Comparison of ENCODE assay signal across 8 cellular contexts in the genomic region with DNA sequence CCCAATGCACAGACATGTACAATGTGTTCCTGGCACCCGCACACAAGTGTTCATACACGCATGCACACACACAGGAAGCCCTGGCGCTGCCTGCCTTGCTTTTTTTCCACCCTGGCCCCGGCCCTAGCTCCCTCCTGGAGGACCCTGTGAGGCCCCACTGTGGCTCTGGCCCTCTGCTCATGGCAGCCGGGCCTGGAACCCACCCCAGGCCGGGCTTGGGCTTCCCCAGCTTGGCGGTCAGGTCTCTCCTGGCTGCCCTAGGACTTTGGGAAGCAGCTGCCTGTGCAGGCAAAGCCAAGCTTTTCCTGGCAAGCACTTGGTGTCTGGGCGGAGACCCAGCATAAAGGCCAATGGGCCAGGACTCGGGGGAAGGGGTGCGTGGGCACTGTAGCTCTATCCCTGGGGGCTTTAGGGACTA. TPM values are rescaled to one million over a fixed set of nuclear protein-coding genes. Genes with fewer than 3 reads are reported as not detected.
DNase-seq lines count a peak whose midpoint lies in the region; ATAC-seq, FAIRE-seq and TF ChIP-seq lines count a peak whose summit lies in the region.

No MANE protein-coding gene starts in this region.

- H3K4me2 ChIP-seq in endothelial cell of umbilical vein (ENCODE audit: insufficient read depth, low read length), result no peak overlapping the region

- H3K36me3 Mint-ChIP-seq in nephron (ENCODE audit: low read depth), result no peaks in the 10 kb centered on the region

- no peak for TF ChIP-seq CTCF in AG10803 (conservative IDR thresholded peaks at IDR 0.05; ENCODE audit: low read length)
- TF ChIP-seq CTCF in endothelial cell of umbilical vein (IDR thresholded peaks at IDR 0.05; ENCODE audit: extremely low read depth in 1 of 2, insufficient read depth in 1 of 2, low read depth in 1 of 2, low read length in 2 of 2), result no peak
- TF ChIP-seq CTCF in nephron (IDR thresholded peaks at IDR 0.05; ENCODE audit: unreplicated experiment in 3 of 3), result no peak

- no peak for TF ChIP-seq POLR2A in endothelial cell of umbilical vein (IDR thresholded peaks at IDR 0.05; ENCODE audit: low read depth, low read length)

- ATAC-seq in GM18519 (IDR thresholded peaks at IDR 0.05; ENCODE audit: low FRiP score, unreplicated experiment), result no peak
- no peak for ATAC-seq in GM19395 (IDR thresholded peaks at IDR 0.05; ENCODE audit: unreplicated experiment)
- ATAC-seq in GM21528 (IDR thresholded peaks at IDR 0.05; ENCODE audit: low FRiP score, unreplicated experiment), result no peak

- H3K9ac ChIP-seq in endothelial cell of umbilical vein (replicated peaks; ENCODE audit: extremely low read depth, insufficient read depth, low read length), result no peak overlapping the region

- DNase-seq in AG10803 (ENCODE audit: low read depth), result peak; percentile 27
- DNase-seq in NCI-H1092 treated with DMSO at 0.1 percent for 48 hours (lab: John Stamatoyannopoulos, UW), result peak; percentile 63
- DNase-seq in endothelial cell of umbilical vein (ENCODE audit: low read depth, low spot score), result peak; percentile 20
- no peak for DNase-seq in SKM-1 (lab: John Stamatoyannopoulos, UW; ENCODE audit: unreplicated experiment)

- H3K9me3 Mint-ChIP-seq in nephron, result no peaks in the 10 kb centered on the region

- H3K36me3 ChIP-seq in endothelial cell of umbilical vein (ENCODE audit: control insufficient read depth in 2 of 2, extremely low read depth in 1 of 2, insufficient read depth in 2 of 2, low read length in 2 of 2), result no peaks in the 10 kb centered on the region

- dilution Hi-C loops in endothelial cell of umbilical vein (cut with MboI; ENCODE audit: extremely low pct_ligation_motif_present, low sequenced_read_pairs), result no loop called here

- no peak overlapping the region for H3K27ac ChIP-seq in endothelial cell of umbilical vein (ENCODE audit: insufficient read depth, low read depth, low read length)

- no peaks in the 10 kb centered on the region for H3K4me1 ChIP-seq in endothelial cell of umbilical vein (ENCODE audit: control insufficient read depth, extremely low read depth, insufficient read depth, low read length)

- no peak overlapping the region for H2AFZ ChIP-seq in endothelial cell of umbilical vein (ENCODE audit: low read depth, low read length)

- peaks cover 8% of the 10 kb centered on the region for H3K27me3 Mint-ChIP-seq in nephron (ENCODE audit: low read depth)

- peak overlapping the region in 2 of 3 experiments; percentile 26 to 85 for H3K27ac Mint-ChIP-seq in nephron

- H3K79me2 ChIP-seq in endothelial cell of umbilical vein (ENCODE audit: control insufficient read depth, insufficient read depth, low read length), result no peaks in the 10 kb centered on the region

- CTCF ChIA-PET in endothelial cell of umbilical vein (lab: Charles Lee), result interaction anchor here (0.9 to 1.7 kb wide), 3 partner anchors 21 to 316 kb away, joined by 3 to 6 read pairs (median 6); no protein-coding TSS in a partner anchor

- no peaks in the 10 kb centered on the region for H3K27me3 ChIP-seq in endothelial cell of umbilical vein (ENCODE audit: control insufficient read depth in 2 of 2, insufficient read depth in 2 of 2, low read length in 2 of 2)

- H4K20me1 ChIP-seq in endothelial cell of umbilical vein (replicated peaks; ENCODE audit: control insufficient read depth, extremely low read depth, insufficient read depth, low read length), result no peaks in the 10 kb centered on the region

- no TSS peak for BruUV-seq in endothelial cell of umbilical vein (replicated peaks; lab: Mats Ljungman, UMichigan)

- H3K4me3 ChIP-seq in AG10803 (ENCODE audit: low read length) (no peak overlapping the region), endothelial cell of umbilical vein (replicated peaks in 1 of 3; ENCODE audit: insufficient read depth in 1 of 3, low read depth in 1 of 3, low read length in 3 of 3) (no peak overlapping the region)

- no peaks in the 10 kb centered on the region for H3K9me1 ChIP-seq in endothelial cell of umbilical vein (replicated peaks; ENCODE audit: control insufficient read depth, extremely low read depth, insufficient read depth, low read length)

- intact Hi-C loops in endothelial cell of umbilical vein (cut with micrococcal nuclease), result no loop called here

- H3K9me3 ChIP-seq in endothelial cell of umbilical vein (replicated peaks; ENCODE audit: control insufficient read depth, insufficient read depth, low read length), result no peaks in the 10 kb centered on the region

- POLR2A ChIA-PET in endothelial cell of umbilical vein (lab: Charles Lee), result no interaction called here

- no peak for FAIRE-seq in endothelial cell of umbilical vein (lab: Jason Lieb, UNC)

- peaks cover 80% of the 10 kb centered on the region for H3K4me1 Mint-ChIP-seq in nephron

- H3K4me3 Mint-ChIP-seq in nephron, result no peak overlapping the region

TF ChIP-seq in endothelial cell of umbilical vein, 7 proteins besides CTCF, POLR2A, EP300 and RAD21:
- TF ChIP-seq JUN (IDR thresholded peaks at IDR 0.05; ENCODE audit: borderline replicate concordance, insufficient read depth, insufficient read length, low read depth), result no peak
- TF ChIP-seq MYC (IDR thresholded peaks at IDR 0.05; ENCODE audit: low read depth, low read length), result no peak
- TF ChIP-seq, protein P1, sequence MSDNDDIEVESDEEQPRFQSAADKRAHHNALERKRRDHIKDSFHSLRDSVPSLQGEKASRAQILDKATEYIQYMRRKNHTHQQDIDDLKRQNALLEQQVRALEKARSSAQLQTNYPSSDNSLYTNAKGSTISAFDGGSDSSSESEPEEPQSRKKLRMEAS (IDR thresholded peaks at IDR 0.05; ENCODE audit: insufficient read depth, insufficient read length), result no peak

RNA-seq across cellular contexts. Expression of a gene that starts 30.5 kb away (rescaled TPM):
- total RNA-seq in endothelial cell of umbilical vein, result 24.9 and 25.2 TPM in 2 replicates
- 14.9 and 17.9 TPM in 2 replicates for polyA plus RNA-seq in endothelial cell of umbilical vein
- 21.1 and 23.3 TPM in 2 replicates for polyA plus RNA-seq in endothelial cell of umbilical vein (2011; cell fraction: cytosol; rRNA removed)
- 6.7 and 8.7 TPM in 2 replicates for polyA plus RNA-seq in endothelial cell of umbilical vein (2011; cell fraction: nucleus; rRNA removed)
- polyA plus RNA-seq in endothelial cell of umbilical vein (2012), result 18.3 and 18.6 TPM in 2 replicates
- polyA minus RNA-seq in endothelial cell of umbilical vein, result 19.7 and 20.5 TPM in 2 replicates
- polyA minus RNA-seq in endothelial cell of umbilical vein (2011; cell fraction: cytosol; rRNA and poly(A)+ RNA removed), result 9.4 TPM
- polyA minus RNA-seq in endothelial cell of umbilical vein (2011; cell fraction: nucleus; rRNA and poly(A)+ RNA removed), result 3.1 and 4.8 TPM in 2 replicates
